21 cellular contexts compared by ENCODE assay signal in the genomic region with DNA sequence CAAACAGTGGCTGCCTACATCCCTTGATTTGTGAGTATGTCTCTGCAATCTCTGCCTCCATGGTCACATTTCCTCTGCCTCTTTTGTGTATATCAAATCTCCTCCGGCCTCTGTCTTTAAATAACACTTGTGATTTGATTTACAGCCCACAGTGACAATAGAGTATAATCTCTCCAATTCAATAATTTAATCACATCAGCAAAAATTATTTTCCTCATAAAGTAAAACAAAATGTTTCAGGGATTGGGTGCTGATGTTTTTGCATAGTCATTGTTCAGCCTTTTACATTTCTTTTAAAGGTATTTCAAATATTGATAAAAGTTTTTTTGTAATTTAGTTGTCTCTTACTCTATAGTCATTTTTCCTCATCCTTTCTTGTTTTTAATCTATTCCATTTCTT.
DNase-seq lines count a peak whose midpoint lies in the region; ATAC-seq, FAIRE-seq and TF ChIP-seq lines count a peak whose summit lies in the region.
"Had no signal": no experiment of that assay in that cellular context is flagged by ENCODE, and none has a peak within 500 bp of the region (broad histone marks: within the 10 kb centered on the region; RNA-seq: fewer than 3 reads in every experiment).

No MANE protein-coding gene starts in this region.

- TF ChIP-seq CTCF in A549 (IDR thresholded peaks at IDR 0.05) (no peak), IMR-90 (conservative IDR thresholded peaks at IDR 0.05; ENCODE audit: low read depth, low read length) (no peak), endothelial cell of umbilical vein (IDR thresholded peaks at IDR 0.05; ENCODE audit: extremely low read depth in 1 of 2, insufficient read depth in 1 of 2, low read depth in 1 of 2, low read length in 2 of 2) (no peak), PC-3 (conservative IDR thresholded peaks at IDR 0.05; ENCODE audit: low read depth, low read length) (no peak)

- no peak overlapping the region for H3K4me3 ChIP-seq in A549
- no peak overlapping the region for H3K4me3 ChIP-seq in IMR-90 (ENCODE audit: insufficient read depth, low read depth, low read length)
- no peak overlapping the region for H3K4me3 ChIP-seq in endothelial cell of umbilical vein (replicated peaks in 1 of 3; ENCODE audit: insufficient read depth in 1 of 3, low read depth in 1 of 3, low read length in 3 of 3)
- no peak overlapping the region for H3K4me3 ChIP-seq in PC-3 (ENCODE audit: low read length)
- H3K4me3 ChIP-seq: GM23248 had no signal

- H3K56ac ChIP-seq in IMR-90 (ENCODE audit: extremely low read depth, insufficient read depth, low read length), result no peak overlapping the region

- H4K8ac ChIP-seq in IMR-90 (ENCODE audit: low read depth in 2 of 2, low read length in 2 of 2), result no peak overlapping the region

- no peak overlapping the region for H2BK20ac ChIP-seq in IMR-90 (ENCODE audit: low read depth, low read length)

- FAIRE-seq in A549 (lab: Jason Lieb, UNC) (no peak), endothelial cell of umbilical vein (lab: Jason Lieb, UNC) (no peak)
- FAIRE-seq: GM12891, GM18507, GM19239 had no signal

- WGBS in A549 (ENCODE audit: missing lambda C conversion rate), result 76% methylated on average over 1 of the region's 1 CpG
- WGBS in IMR-90 (ENCODE audit: extremely low coverage in 2 of 2, insufficient read length in 1 of 2), 2 experiments, result no CpG with 5 or more reads among the region's 1 CpG

- intact Hi-C loops in IMR-90 (cut with micrococcal nuclease), result no loop called here
- intact Hi-C loops in endothelial cell of umbilical vein (cut with micrococcal nuclease), result no loop called here
- intact Hi-C loops in PC-3 (cut with micrococcal nuclease), result no loop called here

- in situ Hi-C loops in IMR-90 (cut with MboI; ENCODE audit: low sequenced_read_pairs), result no loop called here

- no peak overlapping the region for H2AFZ ChIP-seq in IMR-90 (replicated peaks; ENCODE audit: low read length, poor library complexity)
- no peak overlapping the region for H2AFZ ChIP-seq in endothelial cell of umbilical vein (ENCODE audit: low read depth, low read length)
- H2AFZ ChIP-seq in PC-3 (ENCODE audit: low read length), result no peak overlapping the region
- H2AFZ ChIP-seq: GM23248 had no signal

- H3K79me2 ChIP-seq in endothelial cell of umbilical vein (ENCODE audit: control insufficient read depth, insufficient read depth, low read length) (no peaks in the 10 kb centered on the region), PC-3 (ENCODE audit: low read length) (no peaks in the 10 kb centered on the region)

- no peak for ATAC-seq in A549
- no peak for ATAC-seq in IMR-90 (ENCODE audit: low read depth)
- no peak for ATAC-seq in PC-3
- ATAC-seq in stimulated activated naive CD8-positive, alpha-beta T cell treated with anti-CD3 and anti-CD28 coated beads, Interleukin-15, amount 100 ng/mL, for 72 hours, result no peak
- ATAC-seq: HCT116 had no signal

- no peak overlapping the region for H2BK15ac ChIP-seq in IMR-90 (ENCODE audit: low read depth, low read length)

- no peak overlapping the region for H3K14ac ChIP-seq in IMR-90 (replicated peaks; ENCODE audit: low read depth, low read length)

- H4K5ac ChIP-seq in IMR-90 (ENCODE audit: low read depth, low read length), result no peak overlapping the region

- H3K4me1 ChIP-seq in A549, result no peaks in the 10 kb centered on the region
- H3K4me1 ChIP-seq in IMR-90 (ENCODE audit: control insufficient read depth, insufficient read depth, low read length), result no peaks in the 10 kb centered on the region
- no peaks in the 10 kb centered on the region for H3K4me1 ChIP-seq in endothelial cell of umbilical vein (ENCODE audit: control insufficient read depth, extremely low read depth, insufficient read depth, low read length)
- no peaks in the 10 kb centered on the region for H3K4me1 ChIP-seq in PC-3 (ENCODE audit: insufficient read depth, low read length)

- no peak overlapping the region for H4K91ac ChIP-seq in IMR-90 (ENCODE audit: insufficient read depth, low read depth, low read length)

- BruUV-seq in IMR-90 (replicated peaks; lab: Mats Ljungman, UMichigan) (no TSS peak), endothelial cell of umbilical vein (replicated peaks; lab: Mats Ljungman, UMichigan) (no TSS peak), PC-3 (replicated peaks; lab: Mats Ljungman, UMichigan) (no TSS peak)

- peaks cover 0 to 5% of the 10 kb centered on the region in 2 donors for H3K9me3 Mint-ChIP-seq in stimulated activated naive CD8-positive, alpha-beta T cell treated with anti-CD3 and anti-CD28 coated beads, Interleukin-15, amount 100 ng/mL, for 72 hours
- H3K9me3 Mint-ChIP-seq: H9 had no signal

- no peak for TF ChIP-seq POLR2A in A549 (IDR thresholded peaks at IDR 0.05; ENCODE audit: low read length)
- no peak for TF ChIP-seq POLR2A in IMR-90 (IDR thresholded peaks at IDR 0.05; ENCODE audit: low read depth, low read length)
- no peak for TF ChIP-seq POLR2A in endothelial cell of umbilical vein (IDR thresholded peaks at IDR 0.05; ENCODE audit: low read depth, low read length)

- H3K4me1 Mint-ChIP-seq in stimulated activated naive CD8-positive, alpha-beta T cell treated with anti-CD3 and anti-CD28 coated beads, Interleukin-15, amount 100 ng/mL, for 72 hours, result no peaks in the 10 kb centered on the region
- H3K4me1 Mint-ChIP-seq: CD4-positive, alpha-beta memory T cell had no signal

- CTCF ChIA-PET in A549 (lab: Yijun Ruan, JAX), result no interaction called here
- CTCF ChIA-PET in IMR-90 (lab: Yijun Ruan, JAX), result interaction anchor here (0.5 kb wide), 1 partner anchor 606 kb away, joined by 3 read pairs; no protein-coding TSS in a partner anchor
- CTCF ChIA-PET in endothelial cell of umbilical vein (lab: Charles Lee), result no interaction called here
- CTCF ChIA-PET in PC-3 (lab: Charles Lee), result no interaction called here

- H3K27ac Mint-ChIP-seq in stimulated activated naive CD8-positive, alpha-beta T cell treated with anti-CD3 and anti-CD28 coated beads, Interleukin-15, amount 100 ng/mL, for 72 hours, result no peak overlapping the region
- H3K27ac Mint-ChIP-seq: CD4-positive, alpha-beta memory T cell; H9 had no signal

- H4K20me1 ChIP-seq in IMR-90 (ENCODE audit: insufficient read depth, low read length), result no peaks in the 10 kb centered on the region
- H4K20me1 ChIP-seq in endothelial cell of umbilical vein (replicated peaks; ENCODE audit: control insufficient read depth, extremely low read depth, insufficient read depth, low read length), result no peaks in the 10 kb centered on the region
- no peaks in the 10 kb centered on the region for H4K20me1 ChIP-seq in PC-3 (ENCODE audit: low read length)

- H3K9me2 ChIP-seq in PC-3 (replicated peaks; ENCODE audit: low read length), result no peaks in the 10 kb centered on the region

- no peaks in the 10 kb centered on the region for H3K79me1 ChIP-seq in IMR-90 (ENCODE audit: low read depth in 1 of 2, low read length in 2 of 2)

- H3K27me3 Mint-ChIP-seq in stimulated activated naive CD8-positive, alpha-beta T cell treated with anti-CD3 and anti-CD28 coated beads, Interleukin-15, amount 100 ng/mL, for 72 hours, result no peaks in the 10 kb centered on the region
- H3K27me3 Mint-ChIP-seq: CD4-positive, alpha-beta memory T cell had no signal

- POLR2A ChIA-PET in A549 (lab: Yijun Ruan, JAX), result no interaction called here
- POLR2A ChIA-PET in IMR-90 (lab: Charles Lee; ENCODE audit: unreplicated experiment), result no interaction called here
- POLR2A ChIA-PET in endothelial cell of umbilical vein (lab: Charles Lee), result no interaction called here
- POLR2A ChIA-PET in PC-3 (lab: Charles Lee; ENCODE audit: unreplicated experiment), result no interaction called here

- no peak for TF ChIP-seq EP300 in A549 (IDR thresholded peaks at IDR 0.05)

- TF ChIP-seq RAD21 in A549 (conservative IDR thresholded peaks at IDR 0.05 in 1 of 2, IDR thresholded peaks at IDR 0.05 in 1 of 2) (no peak), IMR-90 (IDR thresholded peaks at IDR 0.05; ENCODE audit: low read length) (no peak)

- H3K27ac ChIP-seq in A549 (no peak overlapping the region), IMR-90 (ENCODE audit: insufficient read depth, low read length) (no peak overlapping the region), endothelial cell of umbilical vein (ENCODE audit: insufficient read depth, low read depth, low read length) (no peak overlapping the region), PC-3 (ENCODE audit: low read length) (no peak overlapping the region)
- H3K27ac ChIP-seq: 22Rv1, GM23248 had no signal

- H3K9me3 ChIP-seq in A549, result no peaks in the 10 kb centered on the region
- H3K9me3 ChIP-seq in IMR-90 (ENCODE audit: control insufficient read depth, insufficient read depth, low read length), result no peaks in the 10 kb centered on the region
- no peaks in the 10 kb centered on the region for H3K9me3 ChIP-seq in endothelial cell of umbilical vein (replicated peaks; ENCODE audit: control insufficient read depth, insufficient read depth, low read length)
- H3K9me3 ChIP-seq in PC-3 (ENCODE audit: low read length), result no peaks in the 10 kb centered on the region

- no peak overlapping the region for H3K4me3 Mint-ChIP-seq in stimulated activated naive CD8-positive, alpha-beta T cell treated with anti-CD3 and anti-CD28 coated beads, Interleukin-15, amount 100 ng/mL, for 72 hours
- H3K4me3 Mint-ChIP-seq: CD4-positive, alpha-beta memory T cell; H9 had no signal

- H3K9ac ChIP-seq in IMR-90 (ENCODE audit: low read depth, low read length) (no peak overlapping the region), endothelial cell of umbilical vein (replicated peaks; ENCODE audit: extremely low read depth, insufficient read depth, low read length) (no peak overlapping the region), PC-3 (ENCODE audit: low read length) (no peak overlapping the region)
- H3K9ac ChIP-seq: GM23248 had no signal

- H2BK120ac ChIP-seq in IMR-90 (ENCODE audit: low read depth, low read length), result no peak overlapping the region

- H2AK5ac ChIP-seq in IMR-90 (ENCODE audit: low read depth, low read length), result no peak overlapping the region

- H3K4me2 ChIP-seq in A549 (no peak overlapping the region), IMR-90 (ENCODE audit: low read depth, low read length) (no peak overlapping the region), endothelial cell of umbilical vein (ENCODE audit: insufficient read depth, low read length) (no peak overlapping the region), PC-3 (ENCODE audit: low read length) (no peak overlapping the region)

- no peak overlapping the region for H2AK9ac ChIP-seq in IMR-90 (replicated peaks; ENCODE audit: low read depth, low read length, poor library complexity)

- H3K9me1 ChIP-seq in IMR-90 (ENCODE audit: insufficient read depth, low read length), result no peaks in the 10 kb centered on the region
- H3K9me1 ChIP-seq in endothelial cell of umbilical vein (replicated peaks; ENCODE audit: control insufficient read depth, extremely low read depth, insufficient read depth, low read length), result no peaks in the 10 kb centered on the region

- H3K18ac ChIP-seq in IMR-90 (ENCODE audit: low read depth, low read length), result no peak overlapping the region

- H3K27me3 ChIP-seq in IMR-90 (ENCODE audit: control insufficient read depth, insufficient read depth, low read length), result no peaks in the 10 kb centered on the region
- no peaks in the 10 kb centered on the region for H3K27me3 ChIP-seq in endothelial cell of umbilical vein (ENCODE audit: control insufficient read depth in 2 of 2, insufficient read depth in 2 of 2, low read length in 2 of 2)
- H3K27me3 ChIP-seq in PC-3 (ENCODE audit: low read length), result no peaks in the 10 kb centered on the region

- H3F3A ChIP-seq in PC-3 (ENCODE audit: low read length, unreplicated experiment), result no peaks in the 10 kb centered on the region

- dilution Hi-C loops in IMR-90 (cut with HindIII; ENCODE audit: low sequenced_read_pairs, unreplicated experiment) (no loop called here), endothelial cell of umbilical vein (cut with MboI; ENCODE audit: extremely low pct_ligation_motif_present, low sequenced_read_pairs) (no loop called here)

- DNase-seq in NCI-H1417 (lab: John Stamatoyannopoulos, UW) (peak in 2 of 3 experiments; percentile 15 to 73), NCI-H1417 treated with DMSO at 0.1 percent for 48 hours (lab: John Stamatoyannopoulos, UW) (no peak), A549 (ENCODE audit: low read depth in 1 of 2, low spot score in 1 of 2) (no peak), IMR-90 (no peak), endothelial cell of umbilical vein (ENCODE audit: low read depth, low spot score) (peak; percentile 5), PC-3 (no peak)
- no peak for DNase-seq in stimulated activated naive CD8-positive, alpha-beta T cell treated with anti-CD3 and anti-CD28 coated beads, Interleukin-15, amount 100 ng/mL, for 72 hours
- DNase-seq: C1 segment of cervical spinal cord; Calu3; CD4-positive, alpha-beta memory T cell; COR-L47; DMS53; DMS79 treated with DMSO at 0.1 percent for 48 hours; GF-D8; GM23248; H9 had no signal

- H3K4ac ChIP-seq in IMR-90 (ENCODE audit: low read depth, low read length), result no peak overlapping the region

- no peak overlapping the region for H3K23ac ChIP-seq in IMR-90 (ENCODE audit: low read depth, low read length)

- no peak overlapping the region for H2BK5ac ChIP-seq in IMR-90 (ENCODE audit: low read depth, low read length, poor library complexity, severe bottlenecking)

- H3K36me3 ChIP-seq in IMR-90 (ENCODE audit: control insufficient read depth, insufficient read depth, low read length) (no peaks in the 10 kb centered on the region), endothelial cell of umbilical vein (ENCODE audit: control insufficient read depth in 2 of 2, extremely low read depth in 1 of 2, insufficient read depth in 2 of 2, low read length in 2 of 2) (no peaks in the 10 kb centered on the region), PC-3 (ENCODE audit: low read depth, low read length) (no peaks in the 10 kb centered on the region)

Comparison
In these comparisons a context has a peak if more than half of its experiments do, and no peak if none do; other contexts are left out.
1. DNase-seq: peak in NCI-H1417 (2 of 3) and endothelial cell of umbilical vein (single experiment); none in NCI-H1417 treated with DMSO at 0.1 percent for 48 hours (single experiment), A549 (0 of 2), IMR-90 (single experiment), PC-3 (single experiment) and stimulated activated naive CD8-positive, alpha-beta T cell treated with anti-CD3 and anti-CD28 coated beads, Interleukin-15, amount 100 ng/mL, for 72 hours (0 of 2).